9 cellular contexts compared by ENCODE assay signal in genomic region chr19:47275866-47276461, GRCh38. TPM values are rescaled to one million over a fixed set of nuclear protein-coding genes. Genes with fewer than 3 reads are reported as not detected.
A peak's percentile ranks its signal among the peaks of the same experiment; 100 is the strongest.
DNase-seq lines count a peak whose midpoint lies in the region; ATAC-seq and TF ChIP-seq lines count a peak whose summit lies in the region.
"Had no signal": no experiment of that assay in that cellular context is flagged by ENCODE, and none has a peak within 500 bp of the region (broad histone marks: within the 10 kb centered on the region; RNA-seq: fewer than 3 reads in every experiment).

No MANE protein-coding gene starts in this region.

- H3K4me2 ChIP-seq in GM23338: peak overlapping the region; percentile 83; the same call in 1 of the 2 replicates

- no peak for TF ChIP-seq CTCF in GM23338 (conservative IDR thresholded peaks at IDR 0.05; ENCODE audit: low read depth in 2 of 2)
- no peak for TF ChIP-seq CTCF in spleen (IDR thresholded peaks at IDR 0.05 in 8 of 11, conservative IDR thresholded peaks at IDR 0.05 in 3 of 11)

- no peak for TF ChIP-seq POLR2A in spleen (IDR thresholded peaks at IDR 0.05)

- H3K9me2 ChIP-seq in GM23338 (ENCODE audit: insufficient read depth): no peaks in the 10 kb centered on the region

- H3K27ac ChIP-seq in GM23338 (ENCODE audit: low read depth) (no peak overlapping the region), spleen (peak overlapping the region in 4 of 8 donors; percentile 17 to 99 (median 98))

- H3K27me3 ChIP-seq in GM23338 (ENCODE audit: insufficient read depth): peaks cover 8% of the 10 kb centered on the region
- H3K27me3 ChIP-seq in spleen (replicated peaks in 1 of 7): no peaks in the 10 kb centered on the region

- H3K27me3 Mint-ChIP-seq in GM23338 (ENCODE audit: insufficient read depth, low read depth, poor library complexity) (peaks cover 31% of the 10 kb centered on the region), T-helper 17 cell (no peaks in the 10 kb centered on the region)

- H3K36me3 ChIP-seq in GM23338 (ENCODE audit: insufficient read depth) (no peaks in the 10 kb centered on the region), spleen (peaks cover 0 to 12% (median 7%) of the 10 kb centered on the region in 6 donors)

- intact Hi-C loops in left cardiac atrium (cut with DNase I): no loop called here
- intact Hi-C loops in spleen (cut with DNase I; ENCODE audit: low total_unique reads): no loop called here

- no peaks in the 10 kb centered on the region; the same call in 1 of the 2 replicates for H4K20me1 ChIP-seq in GM23338 (replicated peaks; ENCODE audit: insufficient read depth)

- peaks cover 7% of the 10 kb centered on the region; the same call in 2 of the 3 replicates for H3K36me3 Mint-ChIP-seq in GM23338 (ENCODE audit: low read depth)
- H3K36me3 Mint-ChIP-seq in T-helper 17 cell (ENCODE audit: low read depth): no peaks in the 10 kb centered on the region

- no peak overlapping the region for H2AFZ ChIP-seq in GM23338

- WGBS in spleen, 5 donors: 77 to 90% (median 80%) methylated on average over 10 to 12 of the region's 12 CpGs

- H3K27ac Mint-ChIP-seq in GM23338: no peak overlapping the region
- H3K27ac Mint-ChIP-seq in T-helper 17 cell: no peak overlapping the region

- H3K4me3 Mint-ChIP-seq in GM23338 (peak overlapping the region; percentile 64), T-helper 17 cell (peak overlapping the region; percentile 85)

- H3K4me1 Mint-ChIP-seq in GM23338: peaks cover 22% of the 10 kb centered on the region
- H3K4me1 Mint-ChIP-seq in T-helper 17 cell: peaks cover 18% of the 10 kb centered on the region

- no peaks in the 10 kb centered on the region for H3K79me2 ChIP-seq in GM23338 (replicated peaks; ENCODE audit: insufficient read depth)

- H3K9me3 ChIP-seq in T-helper 17 cell (ENCODE audit: control insufficient read depth, low read length, poor library complexity, severe bottlenecking) (no peaks in the 10 kb centered on the region), spleen (no peaks in the 10 kb centered on the region)

- H3K4me1 ChIP-seq in GM23338 (ENCODE audit: insufficient read depth): peaks cover 11% of the 10 kb centered on the region; the same call in 1 of the 2 replicates
- peaks cover 8 to 51% (median 35%) of the 10 kb centered on the region in 6 donors for H3K4me1 ChIP-seq in spleen

- H3K4me3 ChIP-seq in GM23338: 0 out of 2 replicates have a peak overlapping the region, but pooled peaks have one; percentile 64
- H3K4me3 ChIP-seq in spleen: peak overlapping the region in 3 of 8 donors; percentile 57 to 85 (median 65)

- DNase-seq in GM23338 (ENCODE audit: low spot score): no peak
- DNase-seq in T-helper 17 cell: no peak
- DNase-seq in left cardiac atrium: peak; percentile 73
- peak; percentile 81 for DNase-seq in spleen
- DNase-seq in HuH-7 (ENCODE audit: low spot score): no peak
- no peak for DNase-seq in NCI-H146 (lab: John Stamatoyannopoulos, UW)
- no peak for DNase-seq in activated CD8-positive, alpha-beta memory T cell treated with anti-CD3 and anti-CD28 coated beads for 24 hours
- DNase-seq: mesendoderm had no signal

- ATAC-seq in GM23338 (no peak), T-helper 17 cell (no peak), left cardiac atrium (no peak)

- H3F3A ChIP-seq in GM23338 (replicated peaks; ENCODE audit: low read depth): peaks cover 20% of the 10 kb centered on the region

- H3K9me3 Mint-ChIP-seq in GM23338: no peaks in the 10 kb centered on the region

TF ChIP-seq in GM23338, 12 proteins besides CTCF, POLR2A, EP300 and RAD21:
- no peak for TF ChIP-seq ZNF114 (CRISPR knock-in tag; IDR thresholded peaks at IDR 0.05)
- no peak for TF ChIP-seq POLR2AphosphoS5 (IDR thresholded peaks at IDR 0.05; ENCODE audit: low read depth)
- no peak for TF ChIP-seq STAT1 (IDR thresholded peaks at IDR 0.05; ENCODE audit: unreplicated experiment)

RNA-seq across cellular contexts. Expression of gene INAFM1, which starts 1.3 kb away (rescaled TPM):
- total RNA-seq in GM23338 (2014; rRNA removed; shearing (Covaris generic)): 1.7 and 2.9 TPM in 2 replicates
- polyA plus RNA-seq in GM23338 (2016; fragmentation: Nextera tagmentation; extraction: Ambion mirVana): 10.2 and 12.7 TPM in 2 replicates
- total RNA-seq in T-helper 17 cell: 1 to 10 TPM; 9.2 to 9.9 TPM
- total RNA-seq in left cardiac atrium: 10 to 100 TPM; 16.1 to 17.1 TPM
- 10 to 100 TPM in 4 of 7 donors, 1 to 10 TPM in 3; 3.9 to 19.8 (median 13.8) TPM for total RNA-seq in spleen
- polyA plus RNA-seq in spleen: 10 to 100 TPM in 2 of 3 donors, 1 to 10 TPM in 1; 8.1 to 12.9 (median 11.3) TPM

RNA-seq across cellular contexts. Expression of gene CCDC9, which starts 19.6 kb away (rescaled TPM):
- total RNA-seq in GM23338 (2014; rRNA removed; shearing (Covaris generic)): 14.5 and 17.3 TPM in 2 replicates
- polyA plus RNA-seq in GM23338 (2016; fragmentation: Nextera tagmentation; extraction: Ambion mirVana) (15.0 and 15.3 TPM in 2 replicates), spleen (10 to 100 TPM; 11.0 to 38.7 (median 15.9) TPM)
- total RNA-seq in T-helper 17 cell (10 to 100 TPM; 35.6 to 53.7 TPM), left cardiac atrium (10 to 100 TPM; 21.4 to 28.7 TPM), spleen (10 to 100 TPM; 13.0 to 43.0 (median 32.6) TPM)

RNA-seq across cellular contexts. Expression of gene C5AR1, which starts 33.7 kb away (rescaled TPM):
- 0.58 TPM in 1 of 2 replicates, not detected in the other for total RNA-seq in GM23338 (2014; rRNA removed; shearing (Covaris generic))
- 0.08 TPM in 1 of 2 replicates, not detected in the other for polyA plus RNA-seq in GM23338 (2016; fragmentation: Nextera tagmentation; extraction: Ambion mirVana)
- total RNA-seq in T-helper 17 cell: 10 to 100 TPM in 1 of 2 donors, 1 to 10 TPM in 1; 2.2 to 11.3 TPM
- total RNA-seq in left cardiac atrium: 10 to 100 TPM; 13.4 to 15.6 TPM
- 100 to 1,000 TPM in 1 of 7 donors, 10 to 100 TPM in 6; 33.1 to 124 (median 64.0) TPM for total RNA-seq in spleen
- polyA plus RNA-seq in spleen: 1 to 10 TPM; 4.0 to 9.4 (median 4.6) TPM

RNA-seq across cellular contexts. Expression of gene BBC3, which starts 45.0 kb away (rescaled TPM):
- 27.8 and 31.9 TPM in 2 replicates for total RNA-seq in GM23338 (2014; rRNA removed; shearing (Covaris generic))
- 23.4 and 25.8 TPM in 2 replicates for polyA plus RNA-seq in GM23338 (2016; fragmentation: Nextera tagmentation; extraction: Ambion mirVana)
- 10 to 100 TPM; 32.4 to 40.2 TPM for total RNA-seq in T-helper 17 cell
- total RNA-seq in left cardiac atrium: 1 to 10 TPM; 2.9 to 4.1 TPM
- total RNA-seq in spleen: 10 to 100 TPM in 6 of 7 donors, 1 to 10 TPM in 1; 6.3 to 17.0 (median 11.3) TPM
- polyA plus RNA-seq in spleen: 10 to 100 TPM in 1 of 3 donors, 1 to 10 TPM in 2; 7.1 to 12.6 (median 9.5) TPM

RNA-seq across cellular contexts. Expression of gene C5AR2, which starts 56.0 kb away (rescaled TPM):
- 0.28 TPM in 1 of 2 replicates, not detected in the other for total RNA-seq in GM23338 (2014; rRNA removed; shearing (Covaris generic))
- not detected in 2 replicates for polyA plus RNA-seq in GM23338 (2016; fragmentation: Nextera tagmentation; extraction: Ambion mirVana)
- 1 to 10 TPM in 1 of 2 donors, under 1 TPM in 1; 0.70 to 1.4 TPM for total RNA-seq in T-helper 17 cell
- total RNA-seq in left cardiac atrium: 1 to 10 TPM in 1 of 2 donors, under 1 TPM in 1; 0.81 to 2.4 TPM
- 10 to 100 TPM; 24.7 to 55.7 (median 28.3) TPM for total RNA-seq in spleen
- 1 to 10 TPM; 1.3 to 2.7 (median 1.5) TPM for polyA plus RNA-seq in spleen
- total RNA-seq: activated CD8-positive, alpha-beta memory T cell treated with anti-CD3 and anti-CD28 coated beads for 36 hours had no signal

Comparison
In these comparisons a context has a peak if more than half of its experiments do, and no peak if none do; other contexts are left out.
1. DNase-seq: peak in left cardiac atrium (single experiment) and spleen (single experiment); none in GM23338 (single experiment), T-helper 17 cell (0 of 3), HuH-7 (single experiment), NCI-H146 (single experiment) and activated CD8-positive, alpha-beta memory T cell treated with anti-CD3 and anti-CD28 coated beads for 24 hours (single experiment).